ENCODE assay signal across 8 cellular contexts in the genomic region with DNA sequence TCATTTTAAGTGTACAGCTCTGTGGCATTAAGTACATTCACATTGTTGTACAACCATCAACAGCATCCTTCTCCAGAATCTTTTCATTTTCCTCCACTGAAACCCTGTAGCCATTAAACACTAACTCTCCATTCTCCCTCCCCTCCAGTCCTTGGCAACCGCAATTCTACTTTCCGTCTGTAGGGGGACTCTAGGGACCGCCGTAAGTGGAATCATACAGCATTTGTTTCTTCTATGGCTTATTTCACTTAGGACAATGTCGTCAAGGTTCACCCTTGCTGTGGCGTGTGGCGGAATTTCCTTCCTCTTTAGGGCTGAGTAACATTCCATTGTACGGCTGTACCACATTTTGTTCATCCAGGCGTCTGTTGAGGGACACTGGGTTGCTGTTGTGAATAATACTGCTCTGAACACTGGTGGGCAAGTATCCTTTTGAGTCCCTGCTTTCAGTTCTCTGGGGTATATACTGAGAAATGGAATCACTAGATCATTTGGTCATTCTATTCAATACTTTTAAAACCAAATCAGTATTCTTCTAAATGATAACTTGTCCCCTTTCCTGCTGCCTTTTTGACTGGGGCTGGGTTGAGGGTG. TPM values are rescaled to one million over a fixed set of nuclear protein-coding genes. Genes with fewer than 3 reads are reported as not detected.
DNase-seq lines count a peak whose midpoint lies in the region; ATAC-seq, FAIRE-seq and TF ChIP-seq lines count a peak whose summit lies in the region.

No MANE protein-coding gene starts in this region.

- no peak for FAIRE-seq in urothelium cell line (lab: Jason Lieb, UNC)

- no peak overlapping the region for H3K4me2 ChIP-seq in smooth muscle cell

- H3K27ac ChIP-seq in smooth muscle cell (ENCODE audit: low read depth), result no peak overlapping the region

- H3K9me3 ChIP-seq in smooth muscle cell (replicated peaks; ENCODE audit: low read depth), result no peaks in the 10 kb centered on the region

- H2AFZ ChIP-seq in smooth muscle cell (ENCODE audit: low read depth), result no peak overlapping the region

- H3K36me3 Mint-ChIP-seq in activated CD4-positive, alpha-beta T cell treated with anti-CD3 and anti-CD28 coated beads, Interleukin-2, amount 10 ng/mL, durations not matched to agents 7 days and 5 days (ENCODE audit: low read depth), result no peaks in the 10 kb centered on the region

- POLR2A ChIA-PET in activated CD4-positive, alpha-beta T cell treated with anti-CD3 and anti-CD28 coated beads, Interleukin-2, amount 10 ng/mL, durations not matched to agents 7 days and 5 days (lab: Charles Lee), result no interaction called here

- DNase-seq in NCI-H1417 (lab: John Stamatoyannopoulos, UW) (peak in 2 of 3 experiments; percentile 19 to 42), NCI-H1417 treated with DMSO at 0.1 percent for 48 hours (lab: John Stamatoyannopoulos, UW) (no peak), MV-4-11 (lab: John Stamatoyannopoulos, UW) (peak; percentile 73), smooth muscle cell (lab: John Stamatoyannopoulos, UW; ENCODE audit: unreplicated experiment) (no peak), urothelium cell line (ENCODE audit: low spot score) (no peak), DMS79 treated with DMSO at 0.1 percent for 48 hours (lab: John Stamatoyannopoulos, UW) (no peak)
- DNase-seq in activated CD4-positive, alpha-beta T cell treated with anti-CD3 and anti-CD28 coated beads, Interleukin-2, amount 10 ng/mL, durations not matched to agents 7 days and 5 days, result peak; percentile 39

- peak; percentile 46 for ATAC-seq in esophagus mucosa

- no peak overlapping the region for H3K4me3 ChIP-seq in smooth muscle cell

- 56% methylated on average over 9 of the region's 9 CpGs for WGBS in smooth muscle cell (ENCODE audit: low lambda C conversion rate)

- no peaks in the 10 kb centered on the region for H3K79me2 ChIP-seq in smooth muscle cell (ENCODE audit: low read depth)

- no peak overlapping the region for H3K4me3 Mint-ChIP-seq in activated CD4-positive, alpha-beta T cell treated with anti-CD3 and anti-CD28 coated beads, Interleukin-2, amount 10 ng/mL, durations not matched to agents 7 days and 5 days

- no peaks in the 10 kb centered on the region for H3F3A ChIP-seq in smooth muscle cell (ENCODE audit: low read depth)

- peaks cover 35% of the 10 kb centered on the region for H3K4me1 ChIP-seq in smooth muscle cell (ENCODE audit: low read depth)

- no peaks in the 10 kb centered on the region for H3K36me3 ChIP-seq in smooth muscle cell (ENCODE audit: low read depth)

- peaks cover 7% of the 10 kb centered on the region for H3K4me1 Mint-ChIP-seq in activated CD4-positive, alpha-beta T cell treated with anti-CD3 and anti-CD28 coated beads, Interleukin-2, amount 10 ng/mL, durations not matched to agents 7 days and 5 days

- TF ChIP-seq CTCF in smooth muscle cell (IDR thresholded peaks at IDR 0.05; ENCODE audit: borderline replicate concordance, insufficient read depth, poor library complexity, severe bottlenecking), result peak; percentile 39

- H3K27ac Mint-ChIP-seq in activated CD4-positive, alpha-beta T cell treated with anti-CD3 and anti-CD28 coated beads, Interleukin-2, amount 10 ng/mL, durations not matched to agents 7 days and 5 days, result no peak overlapping the region

- no peaks in the 10 kb centered on the region for H3K27me3 ChIP-seq in smooth muscle cell (ENCODE audit: low read depth)

- no peaks in the 10 kb centered on the region for H3K27me3 Mint-ChIP-seq in activated CD4-positive, alpha-beta T cell treated with anti-CD3 and anti-CD28 coated beads, Interleukin-2, amount 10 ng/mL, durations not matched to agents 7 days and 5 days

- no peaks in the 10 kb centered on the region for H4K20me1 ChIP-seq in smooth muscle cell (ENCODE audit: low read depth)

- no peaks in the 10 kb centered on the region for H3K9me3 Mint-ChIP-seq in activated CD4-positive, alpha-beta T cell treated with anti-CD3 and anti-CD28 coated beads, Interleukin-2, amount 10 ng/mL, durations not matched to agents 7 days and 5 days

- CTCF ChIA-PET in activated CD4-positive, alpha-beta T cell treated with anti-CD3 and anti-CD28 coated beads, Interleukin-2, amount 10 ng/mL, durations not matched to agents 7 days and 5 days (lab: Charles Lee), result no interaction called here

- no peak overlapping the region for H3K9ac ChIP-seq in smooth muscle cell (ENCODE audit: low read depth)

RNA-seq across cellular contexts. Expression of a gene that starts 50.7 kb away (rescaled TPM):
- total RNA-seq in activated CD4-positive, alpha-beta T cell treated with anti-CD3 and anti-CD28 coated beads, Interleukin-2, amount 10 ng/mL, durations not matched to agents 7 days and 5 days, result under 1 TPM; 0.04 to 0.05 TPM
- total RNA-seq in esophagus mucosa, result 2.0 TPM
- total RNA-seq in smooth muscle cell, result 0.63 and 1.4 TPM in 2 replicates
- 1.4 and 1.8 TPM in 2 replicates for polyA plus RNA-seq in smooth muscle cell

Comparison
In these comparisons a context has a peak if more than half of its experiments do, and no peak if none do; other contexts are left out.
1. DNase-seq: peak in NCI-H1417 (2 of 3), MV-4-11 (single experiment) and activated CD4-positive, alpha-beta T cell treated with anti-CD3 and anti-CD28 coated beads, Interleukin-2, amount 10 ng/mL, durations not matched to agents 7 days and 5 days (single experiment); none in NCI-H1417 treated with DMSO at 0.1 percent for 48 hours (single experiment), smooth muscle cell (single experiment), urothelium cell line (single experiment) and DMS79 treated with DMSO at 0.1 percent for 48 hours (single experiment).